In the genomic region with DNA sequence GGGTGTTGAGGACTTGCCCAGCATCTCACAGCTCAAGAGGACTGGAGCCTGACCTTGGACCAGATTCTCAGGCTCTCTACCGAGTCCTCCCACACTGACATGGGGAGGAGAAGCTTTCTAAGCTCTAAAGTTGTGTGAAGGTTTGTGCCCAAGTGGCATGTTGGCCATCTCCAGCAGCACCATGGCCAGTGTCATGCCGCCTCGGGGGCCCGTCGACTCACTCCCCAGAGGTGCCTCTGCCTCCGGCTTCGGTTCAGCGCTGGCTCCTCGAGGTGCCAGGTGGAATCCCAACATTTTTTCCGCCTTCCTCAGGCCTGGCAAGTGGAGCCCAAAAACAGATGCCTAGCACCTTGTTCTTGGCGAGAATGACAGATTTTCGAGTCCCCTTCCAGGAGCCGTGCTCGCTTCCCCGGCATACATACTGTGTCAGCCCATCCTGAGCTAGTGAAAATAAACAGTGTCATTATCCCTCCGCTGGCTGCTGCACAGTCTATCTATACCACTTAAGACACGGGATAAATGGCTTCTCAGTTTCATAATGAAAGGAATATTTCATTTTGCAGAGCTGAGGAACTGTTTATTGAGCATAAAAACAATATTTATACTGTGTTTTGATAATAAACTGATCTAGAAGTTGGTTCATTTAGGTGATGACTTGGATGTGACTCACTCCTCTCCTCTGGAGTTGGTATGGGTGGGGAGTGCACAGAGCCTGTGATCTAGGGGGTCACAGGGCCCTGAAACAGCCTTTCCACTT, we compare ENCODE assay signal across 19 cellular contexts.
DNase-seq lines count a peak whose midpoint lies in the region; ATAC-seq and TF ChIP-seq lines count a peak whose summit lies in the region.
"Had no signal": no experiment of that assay in that cellular context is flagged by ENCODE, and none has a peak within 500 bp of the region (broad histone marks: within the 10 kb centered on the region; RNA-seq: fewer than 3 reads in every experiment).

No MANE protein-coding gene starts in this region.

- no peak overlapping the region for H3K14ac ChIP-seq in IMR-90 (replicated peaks; ENCODE audit: low read depth, low read length)

- H4K20me1 ChIP-seq in IMR-90 (ENCODE audit: insufficient read depth, low read length) = no peaks in the 10 kb centered on the region; the same call in 1 of the 2 replicates
- H4K20me1 ChIP-seq: BLaER1 had no signal

- BruUV-seq in IMR-90 (replicated peaks; lab: Mats Ljungman, UMichigan) = no TSS peak

- H3K4me2 ChIP-seq in IMR-90 (ENCODE audit: low read depth, low read length) = no peak overlapping the region; the same call in 1 of the 2 replicates

- no peaks in the 10 kb centered on the region for H3K9me1 ChIP-seq in IMR-90 (ENCODE audit: insufficient read depth, low read length)

- no peak overlapping the region for H4K8ac ChIP-seq in IMR-90 (ENCODE audit: low read depth in 2 of 2, low read length in 2 of 2)

- no peak overlapping the region for H2AK9ac ChIP-seq in IMR-90 (replicated peaks; ENCODE audit: low read depth, low read length, poor library complexity)

- peaks cover 32% of the 10 kb centered on the region for H3K4me1 Mint-ChIP-seq in activated CD8-positive, alpha-beta T cell treated with anti-CD3 and anti-CD28 coated beads, Interleukin-2, amount 10 ng/mL, durations not matched to agents 7 days and 5 days (ENCODE audit: low read depth)

- no peaks in the 10 kb centered on the region for H3K36me3 ChIP-seq in IMR-90 (ENCODE audit: control insufficient read depth, insufficient read depth, low read length)
- H3K36me3 ChIP-seq: adrenal gland, BLaER1, colonic mucosa, heart right ventricle, right atrium auricular region had no signal

- no peak overlapping the region for H3K4me3 ChIP-seq in IMR-90 (ENCODE audit: insufficient read depth, low read depth, low read length)
- H3K4me3 ChIP-seq: adrenal gland, BLaER1, colonic mucosa, heart right ventricle, right atrium auricular region had no signal

- peaks cover 38% of the 10 kb centered on the region for H3K27me3 ChIP-seq in IMR-90 (ENCODE audit: control insufficient read depth, insufficient read depth, low read length)
- H3K27me3 ChIP-seq: adrenal gland, BLaER1, colonic mucosa, right atrium auricular region had no signal

- no peak overlapping the region for H2BK15ac ChIP-seq in IMR-90 (ENCODE audit: low read depth, low read length)

- 17% methylated on average over 3 of the region's 17 CpGs; no CpG with 5 or more reads in 1 of the 2 experiments for whole genome bisulfite sequencing in IMR-90 (ENCODE audit: extremely low coverage in 2 of 2, insufficient read length in 1 of 2), 2 experiments

- no peak overlapping the region for H3K18ac ChIP-seq in IMR-90 (ENCODE audit: low read depth, low read length)

- H3K79me1 ChIP-seq in IMR-90 (ENCODE audit: low read depth in 1 of 2, low read length in 2 of 2) = no peaks in the 10 kb centered on the region

- peaks cover 5% of the 10 kb centered on the region for H3K9me3 ChIP-seq in IMR-90 (ENCODE audit: control insufficient read depth, insufficient read depth, low read length)
- H3K9me3 ChIP-seq: adrenal gland, colonic mucosa had no signal

- TF ChIP-seq POLR2A in IMR-90 (IDR thresholded peaks at IDR 0.05; ENCODE audit: low read depth, low read length) = no peak

- TF ChIP-seq RAD21 in IMR-90 (IDR thresholded peaks at IDR 0.05; ENCODE audit: low read length) = no peak

- peaks cover 17% of the 10 kb centered on the region for H3K27me3 Mint-ChIP-seq in activated CD8-positive, alpha-beta T cell treated with anti-CD3 and anti-CD28 coated beads, Interleukin-2, amount 10 ng/mL, durations not matched to agents 7 days and 5 days (ENCODE audit: low read depth)

- in situ Hi-C loops in Caki2 (cut with HindIII; ENCODE audit: low pct_unique_long_range_greater_than_20kb, low sequenced_read_pairs) (no loop called here), IMR-90 (cut with MboI; ENCODE audit: low sequenced_read_pairs) (no loop called here)

- no peak overlapping the region for H3K27ac ChIP-seq in IMR-90 (ENCODE audit: insufficient read depth, low read length)
- H3K27ac ChIP-seq: adrenal gland, BLaER1, colonic mucosa, heart right ventricle, right atrium auricular region had no signal

- H3K4me3 Mint-ChIP-seq in activated CD8-positive, alpha-beta T cell treated with anti-CD3 and anti-CD28 coated beads, Interleukin-2, amount 10 ng/mL, durations not matched to agents 7 days and 5 days = no peak overlapping the region

- H2BK20ac ChIP-seq in IMR-90 (ENCODE audit: low read depth, low read length) = no peak overlapping the region

- dilution Hi-C loops in IMR-90 (cut with HindIII; ENCODE audit: low sequenced_read_pairs, unreplicated experiment) = no loop called here

- intact Hi-C loops in IMR-90 (cut with micrococcal nuclease) = no loop called here

- H3K4me1 ChIP-seq in IMR-90 (ENCODE audit: control insufficient read depth, insufficient read depth, low read length) = peaks cover 12% of the 10 kb centered on the region
- H3K4me1 ChIP-seq: adrenal gland, colonic mucosa, right atrium auricular region had no signal

- TF ChIP-seq CTCF in IMR-90 (conservative IDR thresholded peaks at IDR 0.05; ENCODE audit: low read depth, low read length) = no peak

- no peak overlapping the region for H2BK120ac ChIP-seq in IMR-90 (ENCODE audit: low read depth, low read length)

- no peak overlapping the region for H4K91ac ChIP-seq in IMR-90 (ENCODE audit: insufficient read depth, low read depth, low read length)

- H2BK5ac ChIP-seq in IMR-90 (ENCODE audit: low read depth, low read length, poor library complexity, severe bottlenecking) = no peak overlapping the region

- no peak overlapping the region for H3K9ac ChIP-seq in IMR-90 (ENCODE audit: low read depth, low read length)
- H3K9ac ChIP-seq: BLaER1 had no signal

- H2AK5ac ChIP-seq in IMR-90 (ENCODE audit: low read depth, low read length) = no peak overlapping the region

- ATAC-seq in IMR-90 (ENCODE audit: low read depth) = peak; percentile 76
- ATAC-seq in activated CD8-positive, alpha-beta T cell treated with anti-CD3 and anti-CD28 coated beads, Interleukin-2, amount 10 ng/mL, durations not matched to agents 7 days and 5 days = no peak
- ATAC-seq in GM21529 (IDR thresholded peaks at IDR 0.05; ENCODE audit: unreplicated experiment) = no peak
- no peak for ATAC-seq in GM21825 (IDR thresholded peaks at IDR 0.05; ENCODE audit: unreplicated experiment)
- ATAC-seq in GM18517 (IDR thresholded peaks at IDR 0.05; ENCODE audit: unreplicated experiment) = no peak
- ATAC-seq: activated CD4-positive, CD25-positive, alpha-beta regulatory T cell treated with anti-CD3 and anti-CD28 coated beads, Interleukin-2, amount 50 U/mL, for 24 hours; heart right ventricle had no signal

- peaks cover 13% of the 10 kb centered on the region for H3K9me3 Mint-ChIP-seq in activated CD8-positive, alpha-beta T cell treated with anti-CD3 and anti-CD28 coated beads, Interleukin-2, amount 10 ng/mL, durations not matched to agents 7 days and 5 days (ENCODE audit: insufficient read depth)

- peak; percentile 32 for DNase-seq in Caki2 (ENCODE audit: low read depth)
- DNase-seq in IMR-90 = peak; percentile 40
- no peak for DNase-seq in activated CD8-positive, alpha-beta T cell treated with anti-CD3 and anti-CD28 coated beads, Interleukin-2, amount 10 ng/mL, durations not matched to agents 7 days and 5 days
- peak; percentile 30 for DNase-seq in foreskin melanocyte
- no peak for DNase-seq in GM19240 (ENCODE audit: insufficient read length, low spot score)
- DNase-seq: adrenal gland, colonic mucosa, DMS153, heart right ventricle, Karpas-422, NCI-H1930, NCI-H69 had no signal

- no peak overlapping the region for H3K23ac ChIP-seq in IMR-90 (ENCODE audit: low read depth, low read length)

- CTCF ChIA-PET in IMR-90 (lab: Yijun Ruan, JAX) = interaction anchor here (0.6 kb wide), 2 partner anchors 22 to 576 kb away, joined by 3 to 4 read pairs; no protein-coding TSS in a partner anchor
- CTCF ChIA-PET in activated CD8-positive, alpha-beta T cell treated with anti-CD3 and anti-CD28 coated beads, Interleukin-2, amount 10 ng/mL, durations not matched to agents 7 days and 5 days (lab: Charles Lee) = interaction anchor here (0.5 to 0.7 kb wide), 2 partner anchors 13 to 254 kb away, joined by 3 to 4 read pairs; no protein-coding TSS in a partner anchor

- no peak overlapping the region for H3K4ac ChIP-seq in IMR-90 (ENCODE audit: low read depth, low read length)

- no peak overlapping the region for H4K5ac ChIP-seq in IMR-90 (ENCODE audit: low read depth, low read length)

- H3K36me3 Mint-ChIP-seq in activated CD8-positive, alpha-beta T cell treated with anti-CD3 and anti-CD28 coated beads, Interleukin-2, amount 10 ng/mL, durations not matched to agents 7 days and 5 days (ENCODE audit: low read depth) = peaks cover 18% of the 10 kb centered on the region

- peak overlapping the region; percentile 5 for H3K27ac Mint-ChIP-seq in activated CD8-positive, alpha-beta T cell treated with anti-CD3 and anti-CD28 coated beads, Interleukin-2, amount 10 ng/mL, durations not matched to agents 7 days and 5 days
- H3K27ac Mint-ChIP-seq: T-helper 1 cell treated with Interleukin-12 subunit alpha and Interleukin-12 subunit beta and Interleukin-4 antibody, amounts not matched to agents 30 μg/mL and 1 μg/mL, for 36 hours had no signal

- H3K56ac ChIP-seq in IMR-90 (ENCODE audit: extremely low read depth, insufficient read depth, low read length) = no peak overlapping the region

- POLR2A ChIA-PET in IMR-90 (lab: Charles Lee; ENCODE audit: unreplicated experiment) = no interaction called here
- POLR2A ChIA-PET in activated CD8-positive, alpha-beta T cell treated with anti-CD3 and anti-CD28 coated beads, Interleukin-2, amount 10 ng/mL, durations not matched to agents 7 days and 5 days (lab: Charles Lee) = interaction anchor here (0.8 kb wide), 1 partner anchor 329 kb away, joined by 3 read pairs; the partner anchor contains the start of gene TLE3

- no peak overlapping the region for H2AFZ ChIP-seq in IMR-90 (replicated peaks; ENCODE audit: low read length, poor library complexity)

TF ChIP-seq in IMR-90, 13 proteins besides CTCF, POLR2A, EP300 and RAD21:
- TF ChIP-seq NFE2L2 (IDR thresholded peaks at IDR 0.05; ENCODE audit: low read depth, low read length) (no peak), ELK1 (IDR thresholded peaks at IDR 0.05; ENCODE audit: borderline replicate concordance, low read depth, low read length) (no peak), FOS (IDR thresholded peaks at IDR 0.05; ENCODE audit: low read depth, low read length) (0 out of 2 replicates have a peak, but pooled peaks have one; percentile 36)

Comparison
In these comparisons a context has a peak if more than half of its experiments do, and no peak if none do; other contexts are left out.
1. DNase-seq: peak in Caki2 (single experiment), IMR-90 (single experiment) and foreskin melanocyte (single experiment); none in activated CD8-positive, alpha-beta T cell treated with anti-CD3 and anti-CD28 coated beads, Interleukin-2, amount 10 ng/mL, durations not matched to agents 7 days and 5 days (single experiment) and GM19240 (single experiment).